Comparison of ENCODE assay signal across 16 cellular contexts in genomic region chr5:137470111-137470920, GRCh38. TPM values are rescaled to one million over a fixed set of nuclear protein-coding genes. Genes with fewer than 3 reads are reported as not detected.
DNase-seq lines count a peak whose midpoint lies in the region; ATAC-seq and TF ChIP-seq lines count a peak whose summit lies in the region.
"Had no signal": no experiment of that assay in that cellular context is flagged by ENCODE, and none has a peak within 500 bp of the region (broad histone marks: within the 10 kb centered on the region; RNA-seq: fewer than 3 reads in every experiment).

No MANE protein-coding gene starts in this region.

- no peak overlapping the region for H3K9ac ChIP-seq in mammary epithelial cell (ENCODE audit: insufficient read depth, low read length)
- H3K9ac ChIP-seq: BLaER1 treated with 17β-estradiol and CSF1 and Interleukin-3, amounts not matched to agents 10 nM and 100 nM had no signal

- H3K4me1 ChIP-seq in ACC112 (ENCODE audit: control insufficient read depth, insufficient read depth, low read length, unreplicated experiment) (peaks cover 32% of the 10 kb centered on the region), mammary epithelial cell (ENCODE audit: insufficient read depth, low read length) (peaks cover 20% of the 10 kb centered on the region), GM23338 (ENCODE audit: insufficient read depth) (no peaks in the 10 kb centered on the region)
- H3K4me1 ChIP-seq: BLaER1 treated with 17β-estradiol and CSF1 and Interleukin-3, amounts not matched to agents 10 nM and 100 nM had no signal

- intact Hi-C loops in mammary epithelial cell (cut with micrococcal nuclease) (no loop called here), lower leg skin (cut with DNase I; ENCODE audit: low total_unique reads) (no loop called here)

- no peaks in the 10 kb centered on the region for H4K20me1 ChIP-seq in mammary epithelial cell (ENCODE audit: insufficient read depth, low read length)
- H4K20me1 ChIP-seq in GM23338 (replicated peaks; ENCODE audit: insufficient read depth) = no peaks in the 10 kb centered on the region
- H4K20me1 ChIP-seq: BLaER1 treated with 17β-estradiol and CSF1 and Interleukin-3, amounts not matched to agents 10 nM and 100 nM had no signal

- peak overlapping the region; percentile 89 for H3K27ac ChIP-seq in ACC112 (ENCODE audit: low read depth, low read length)
- H3K27ac ChIP-seq in mammary epithelial cell (ENCODE audit: insufficient read depth, low read depth, low read length) = peak overlapping the region; percentile 9
- no peak overlapping the region for H3K27ac ChIP-seq in GM23338 (ENCODE audit: low read depth)
- H3K27ac ChIP-seq: BLaER1 treated with 17β-estradiol and CSF1 and Interleukin-3, amounts not matched to agents 10 nM and 100 nM; cardiac muscle cell had no signal

- WGBS in mammary epithelial cell (ENCODE audit: low coverage, missing lambda C conversion rate) = 47% methylated on average over 5 of the region's 5 CpGs
- 63 to 72% methylated on average over 5 of the region's 5 CpGs for WGBS in lower leg skin, 2 donors

- no peaks in the 10 kb centered on the region for H3K9me3 ChIP-seq in mammary epithelial cell (replicated peaks; ENCODE audit: insufficient read depth, low read length)
- H3K9me3 ChIP-seq: BLaER1 treated with 17β-estradiol and CSF1 and Interleukin-3, amounts not matched to agents 10 nM and 100 nM had no signal

- no TSS peak for BruUV-seq in mammary epithelial cell (replicated peaks; lab: Mats Ljungman, UMichigan)

- CTCF ChIA-PET in mammary epithelial cell (lab: Charles Lee; ENCODE audit: low non-redundant PET) = no interaction called here

- no peaks in the 10 kb centered on the region for H3F3A ChIP-seq in GM23338 (replicated peaks; ENCODE audit: low read depth)

- H3K4me3 Mint-ChIP-seq in GM23338 = no peak overlapping the region
- H3K4me3 Mint-ChIP-seq: natural killer cell, type B pancreatic cell had no signal

- DNase-seq in HT1080 (ENCODE audit: low read depth) (peak; percentile 99), mammary epithelial cell (peak; percentile 97), lower leg skin (ENCODE audit: low spot score in 2 of 2) (peak; percentile 70 to 90), NCI-H1436 treated with DMSO at 0.1 percent for 48 hours (lab: John Stamatoyannopoulos, UW) (no peak), GM23338 (ENCODE audit: low spot score) (no peak), NCI-H510A treated with DMSO at 0.1 percent for 48 hours (lab: John Stamatoyannopoulos, UW) (no peak), iPS-NIHi7 (ENCODE audit: extremely low spot score) (no peak)
- DNase-seq: activated CD8-positive, alpha-beta memory T cell treated with anti-CD3 and anti-CD28 coated beads, Interleukin-2, amount 50 U/mL, for 4 hours; KG1; natural killer cell; NCI-H2227 treated with DMSO at 0.1 percent for 48 hours; stimulated activated CD4-positive, alpha-beta T cell treated with anti-CD3 and anti-CD28 coated beads, Interleukin-2, amount 100 ng/mL, for 24 hours had no signal

- no peaks in the 10 kb centered on the region for H3K9me3 Mint-ChIP-seq in GM23338
- H3K9me3 Mint-ChIP-seq: natural killer cell, type B pancreatic cell had no signal

- in situ Hi-C loops in mammary epithelial cell (cut with MboI; ENCODE audit: low sequenced_read_pairs in 2 of 2) = no loop called here

- H2AFZ ChIP-seq in ACC112 (ENCODE audit: low read length, unreplicated experiment) = no peak overlapping the region
- H2AFZ ChIP-seq in mammary epithelial cell (ENCODE audit: low read depth, low read length) = no peak overlapping the region
- H2AFZ ChIP-seq in GM23338 = no peak overlapping the region

- TF ChIP-seq POLR2A in lower leg skin (IDR thresholded peaks at IDR 0.05) = no peak

- no peak overlapping the region for H3K27ac Mint-ChIP-seq in GM23338
- H3K27ac Mint-ChIP-seq: natural killer cell, type B pancreatic cell had no signal

- no peaks in the 10 kb centered on the region for H3K9me2 ChIP-seq in GM23338 (ENCODE audit: insufficient read depth)

- H3K4me3 ChIP-seq in ACC112 (ENCODE audit: low read depth, low read length) (peak overlapping the region; percentile 42; the same call in 1 of the 2 replicates), mammary epithelial cell (replicated peaks in 1 of 3; ENCODE audit: insufficient read depth in 1 of 3, low read depth in 2 of 3, low read length in 3 of 3) (no peak overlapping the region), lower leg skin (ENCODE audit: low read depth, poor library complexity, severe bottlenecking) (no peak overlapping the region), GM23338 (no peak overlapping the region)
- H3K4me3 ChIP-seq: BLaER1 treated with 17β-estradiol and CSF1 and Interleukin-3, amounts not matched to agents 10 nM and 100 nM; cardiac muscle cell had no signal

- H3K4me1 Mint-ChIP-seq in GM23338 = no peaks in the 10 kb centered on the region
- H3K4me1 Mint-ChIP-seq: natural killer cell had no signal

- H3K36me3 ChIP-seq in ACC112 (ENCODE audit: insufficient read depth, low read length) (no peaks in the 10 kb centered on the region), mammary epithelial cell (ENCODE audit: insufficient read depth, low read length) (no peaks in the 10 kb centered on the region), GM23338 (ENCODE audit: insufficient read depth) (no peaks in the 10 kb centered on the region)
- H3K36me3 ChIP-seq: BLaER1 treated with 17β-estradiol and CSF1 and Interleukin-3, amounts not matched to agents 10 nM and 100 nM; cardiac muscle cell had no signal

- H3K4me2 ChIP-seq in mammary epithelial cell (ENCODE audit: insufficient read depth, low read depth, low read length) (peak overlapping the region; percentile 39), GM23338 (no peak overlapping the region)
- H3K4me2 ChIP-seq: BLaER1 treated with 17β-estradiol and CSF1 and Interleukin-3, amounts not matched to agents 10 nM and 100 nM had no signal

- H3K27me3 Mint-ChIP-seq in GM23338 (ENCODE audit: insufficient read depth, low read depth, poor library complexity) = peaks cover 6% of the 10 kb centered on the region

- TF ChIP-seq CTCF in mammary epithelial cell (conservative IDR thresholded peaks at IDR 0.05 in 1 of 2, IDR thresholded peaks at IDR 0.05 in 1 of 2; ENCODE audit: extremely low read depth in 1 of 2, insufficient read depth in 1 of 2, low read depth in 1 of 2, low read length in 2 of 2) = no peak
- no peak for TF ChIP-seq CTCF in lower leg skin (IDR thresholded peaks at IDR 0.05)
- no peak for TF ChIP-seq CTCF in GM23338 (conservative IDR thresholded peaks at IDR 0.05; ENCODE audit: low read depth in 2 of 2)

- dilution Hi-C loops in mammary epithelial cell (cut with HindIII; ENCODE audit: low sequenced_read_pairs) = no loop called here

- no peak for ATAC-seq in GM23338

- H3K36me3 Mint-ChIP-seq in GM23338 (ENCODE audit: low read depth) = no peaks in the 10 kb centered on the region
- H3K36me3 Mint-ChIP-seq: natural killer cell, type B pancreatic cell had no signal

- H3K27me3 ChIP-seq in ACC112 (ENCODE audit: insufficient read depth, low read length) (no peaks in the 10 kb centered on the region), mammary epithelial cell (ENCODE audit: insufficient read depth, low read length) (no peaks in the 10 kb centered on the region), GM23338 (ENCODE audit: insufficient read depth) (no peaks in the 10 kb centered on the region)
- H3K27me3 ChIP-seq: BLaER1 treated with 17β-estradiol and CSF1 and Interleukin-3, amounts not matched to agents 10 nM and 100 nM had no signal

- H3K79me2 ChIP-seq in ACC112 (ENCODE audit: control insufficient read depth, insufficient read depth, low read length, unreplicated experiment) (peaks cover 2% of the 10 kb centered on the region), mammary epithelial cell (ENCODE audit: insufficient read depth, low read length) (no peaks in the 10 kb centered on the region), GM23338 (replicated peaks; ENCODE audit: insufficient read depth) (no peaks in the 10 kb centered on the region)

TF ChIP-seq in GM23338, 12 proteins besides CTCF, POLR2A, EP300 and RAD21 (continues in another document):
- TF ChIP-seq REST (IDR thresholded peaks at IDR 0.05; ENCODE audit: unreplicated experiment) = no peak

RNA-seq across cellular contexts. Expression of gene SPOCK1, which starts 28.8 kb away (rescaled TPM):
- total RNA-seq in HT1080 (2014; rRNA removed; shearing (Covaris generic)) = 21.7 and 38.5 TPM in 2 replicates
- polyA plus RNA-seq in HT1080 (2015; cell fraction: cytosol; rRNA removed) = 76.8 and 106 TPM in 2 replicates
- 104 and 116 TPM in 2 replicates for polyA plus RNA-seq in HT1080 (2015; cell fraction: nucleus; rRNA removed)
- 10 to 100 TPM; 13.3 to 14.9 TPM for total RNA-seq in mammary epithelial cell
- polyA plus RNA-seq in mammary epithelial cell = 7.3 TPM
- polyA minus RNA-seq in mammary epithelial cell = 19.4 TPM
- 10 to 100 TPM in 2 of 4 donors, 1 to 10 TPM in 2; 7.9 to 21.5 (median 11.7) TPM for total RNA-seq in lower leg skin
- 10.5 and 17.2 TPM in 2 replicates for total RNA-seq in GM23338 (2014; rRNA removed; shearing (Covaris generic))
- 6.9 and 8.2 TPM in 2 replicates for polyA plus RNA-seq in GM23338 (2016; fragmentation: Nextera tagmentation; extraction: Ambion mirVana)

Comparison
In these comparisons a context has a peak if more than half of its experiments do, and no peak if none do; other contexts are left out.
1. DNase-seq: peak in HT1080 (single experiment), mammary epithelial cell (single experiment) and lower leg skin (2 of 2); none in NCI-H1436 treated with DMSO at 0.1 percent for 48 hours (single experiment), GM23338 (single experiment), NCI-H510A treated with DMSO at 0.1 percent for 48 hours (single experiment) and iPS-NIHi7 (single experiment).